Comparison of ENCODE assay signal across 1 cellular context in genomic region chr3:42556089-42556632, GRCh38.
TF ChIP-seq lines count a peak whose summit lies in the region.

No MANE protein-coding gene starts in this region.

TF ChIP-seq in HepG2, 621 proteins besides CTCF, POLR2A, EP300 and RAD21:
- TF ChIP-seq ZNF556 (CRISPR knock-in tag; IDR thresholded peaks at IDR 0.05; ENCODE audit: borderline replicate concordance) = no peak
- no peak for TF ChIP-seq NPAS2 (CRISPR knock-in tag; IDR thresholded peaks at IDR 0.05; ENCODE audit: borderline replicate concordance)
- TF ChIP-seq GPN1 (CRISPR knock-in tag; IDR thresholded peaks at IDR 0.05; ENCODE audit: borderline replicate concordance) = no peak
- TF ChIP-seq NCOA5 (CRISPR knock-in tag; IDR thresholded peaks at IDR 0.05) = no peak
- no peak for TF ChIP-seq SMAD3 (CRISPR knock-in tag; IDR thresholded peaks at IDR 0.05)
- no peak for TF ChIP-seq ZNF10 (CRISPR knock-in tag; IDR thresholded peaks at IDR 0.05; ENCODE audit: borderline replicate concordance, low read depth)
- no peak for TF ChIP-seq FUBP1 (CRISPR knock-in tag; IDR thresholded peaks at IDR 0.05; ENCODE audit: borderline replicate concordance)
